In genomic region chr15:85667491-85668424, GRCh38 we compare ENCODE assay signal across 8 cellular contexts.
DNase-seq lines count a peak whose midpoint lies in the region; ATAC-seq and TF ChIP-seq lines count a peak whose summit lies in the region.

No MANE protein-coding gene starts in this region.

- H3K27ac ChIP-seq in SJSA1 (peak overlapping the region; percentile 95), breast epithelium (peak overlapping the region; percentile 85 to 91)

- H3K9me3 ChIP-seq in SJSA1 (replicated peaks) (no peaks in the 10 kb centered on the region), breast epithelium (no peaks in the 10 kb centered on the region)

- H3K4me3 ChIP-seq in SJSA1 (no peak overlapping the region), breast epithelium (no peak overlapping the region)

- DNase-seq in AG08395 (ENCODE audit: low spot score), result peak; percentile 90
- peak; percentile 78 to 84 for DNase-seq in SJSA1 (ENCODE audit: low read depth in 1 of 2, low spot score in 2 of 2)
- no peak for DNase-seq in breast epithelium (ENCODE audit: low spot score in 2 of 2)
- DNase-seq in left lobe of liver (ENCODE audit: low spot score), result no peak
- DNase-seq in stimulated activated naive CD8-positive, alpha-beta T cell treated with anti-CD3 and anti-CD28 coated beads, Interleukin-15, Interleukin-2, amounts not matched to agents 100 U/mL and 50 U/mL, for 24 hours, result peak; percentile 32
- DNase-seq in occipital lobe (lab: John Stamatoyannopoulos, UW), result no peak

- H3K27me3 ChIP-seq in SJSA1 (replicated peaks), result no peaks in the 10 kb centered on the region
- H3K27me3 ChIP-seq in breast epithelium, result no peaks in the 10 kb centered on the region

- no peak for TF ChIP-seq POLR2A in breast epithelium (IDR thresholded peaks at IDR 0.05)

- TF ChIP-seq CTCF in breast epithelium (IDR thresholded peaks at IDR 0.05), result no peak

- peaks cover 62% of the 10 kb centered on the region for H3K36me3 ChIP-seq in SJSA1
- no peaks in the 10 kb centered on the region for H3K36me3 ChIP-seq in breast epithelium

- ATAC-seq in GM18868 (IDR thresholded peaks at IDR 0.05; ENCODE audit: unreplicated experiment) (peak; percentile 90), HG03097 (IDR thresholded peaks at IDR 0.05; ENCODE audit: low FRiP score, unreplicated experiment) (peak; percentile 84), left lobe of liver (peak; percentile 57)
- peak; percentile 97 for ATAC-seq in stimulated activated naive CD8-positive, alpha-beta T cell treated with anti-CD3 and anti-CD28 coated beads, Interleukin-15, Interleukin-2, amounts not matched to agents 100 U/mL and 50 U/mL, for 24 hours

- intact Hi-C loops in breast epithelium (cut with DNase I; ENCODE audit: low total_unique reads), result no loop called here

- H3K4me1 ChIP-seq in SJSA1 (replicated peaks) (peaks cover 15% of the 10 kb centered on the region), breast epithelium (no peaks in the 10 kb centered on the region)

Comparison
In these comparisons a context has a peak if more than half of its experiments do, and no peak if none do; other contexts are left out.
1. DNase-seq: peak in AG08395 (single experiment), SJSA1 (2 of 2) and stimulated activated naive CD8-positive, alpha-beta T cell treated with anti-CD3 and anti-CD28 coated beads, Interleukin-15, Interleukin-2, amounts not matched to agents 100 U/mL and 50 U/mL, for 24 hours (single experiment); none in breast epithelium (0 of 2), left lobe of liver (single experiment) and occipital lobe (single experiment).
2. Peak in every context shown above with its lines, with median percentiles within 50 percentile points of each other: ATAC-seq.